In genomic region chr11:64765291-64765803, GRCh38 we compare ENCODE assay signal across 10 cellular contexts. TPM values are rescaled to one million over a fixed set of nuclear protein-coding genes. Genes with fewer than 3 reads are reported as not detected.
DNase-seq lines count a peak whose midpoint lies in the region; ATAC-seq and TF ChIP-seq lines count a peak whose summit lies in the region.
"Had no signal": no experiment of that assay in that cellular context is flagged by ENCODE, and none has a peak within 500 bp of the region (broad histone marks: within the 10 kb centered on the region; RNA-seq: fewer than 3 reads in every experiment).

No MANE protein-coding gene starts in this region.

- H3K27me3 Mint-ChIP-seq in WTC11 (ENCODE audit: low read depth) (no peaks in the 10 kb centered on the region), glutamatergic neuron (ENCODE audit: unreplicated experiment) (peaks cover 4% of the 10 kb centered on the region)
- no peaks in the 10 kb centered on the region for H3K27me3 Mint-ChIP-seq in stimulated activated naive CD8-positive, alpha-beta T cell treated with anti-CD3 and anti-CD28 coated beads, Interleukin-15, amount 100 ng/mL, for 72 hours

- TF ChIP-seq CTCF in WTC11 (IDR thresholded peaks at IDR 0.05) (no peak), glutamatergic neuron (IDR thresholded peaks at IDR 0.05; ENCODE audit: partially characterized antibody, unreplicated experiment) (no peak)

- POLR2A ChIA-PET in WTC11 (lab: Charles Lee) = no interaction called here

- CTCF ChIA-PET in WTC11 (lab: Charles Lee) = interaction anchor here (0.8 to 7.5 kb wide), 4 partner anchors 13 to 77 kb away, joined by 3 to 150 read pairs (median 5); partner anchors contain the start of genes RASGRP2 and SF1

- peaks cover 55% of the 10 kb centered on the region for H3K36me3 Mint-ChIP-seq in WTC11
- H3K36me3 Mint-ChIP-seq in glutamatergic neuron (ENCODE audit: unreplicated experiment) = peaks cover 6% of the 10 kb centered on the region

- H3K4me3 Mint-ChIP-seq in WTC11 = no peak overlapping the region; the same call in 1 of the 2 replicates
- H3K4me3 Mint-ChIP-seq in glutamatergic neuron (ENCODE audit: unreplicated experiment) = no peak overlapping the region
- H3K4me3 Mint-ChIP-seq in stimulated activated naive CD8-positive, alpha-beta T cell treated with anti-CD3 and anti-CD28 coated beads, Interleukin-15, amount 100 ng/mL, for 72 hours = peak overlapping the region; percentile 65 to 84

- peak overlapping the region; percentile 98 for H3K27ac Mint-ChIP-seq in WTC11
- no peak overlapping the region for H3K27ac Mint-ChIP-seq in glutamatergic neuron (ENCODE audit: unreplicated experiment)
- peak overlapping the region in 1 of 2 donors; percentile 34 for H3K27ac Mint-ChIP-seq in stimulated activated naive CD8-positive, alpha-beta T cell treated with anti-CD3 and anti-CD28 coated beads, Interleukin-15, amount 100 ng/mL, for 72 hours

- ATAC-seq in WTC11 (no peak), HG03196 (IDR thresholded peaks at IDR 0.05; ENCODE audit: unreplicated experiment) (no peak), GM19463 (IDR thresholded peaks at IDR 0.05; ENCODE audit: unreplicated experiment) (no peak), HG02870 (IDR thresholded peaks at IDR 0.05; ENCODE audit: unreplicated experiment) (no peak)
- no peak for ATAC-seq in stimulated activated naive CD8-positive, alpha-beta T cell treated with anti-CD3 and anti-CD28 coated beads, Interleukin-15, amount 100 ng/mL, for 72 hours
- ATAC-seq: activated naive CD4-positive, alpha-beta T cell treated with anti-CD3 and anti-CD28 coated beads, Interleukin-2, amount 50 U/mL, for 72 hours had no signal

- DNase-seq in activated gamma-delta T cell treated with Interleukin-2 at 50 U/mL for 16 hours = peak; percentile 2
- no peak for DNase-seq in activated gamma-delta T cell (lab: John Stamatoyannopoulos, UW)
- DNase-seq in WTC11 (ENCODE audit: low spot score) = peak; percentile 63
- peak; percentile 50 for DNase-seq in glutamatergic neuron
- no peak for DNase-seq in stimulated activated naive CD8-positive, alpha-beta T cell treated with anti-CD3 and anti-CD28 coated beads, Interleukin-15, amount 100 ng/mL, for 72 hours

- peaks cover 73% of the 10 kb centered on the region for H3K4me1 Mint-ChIP-seq in WTC11
- peaks cover 15% of the 10 kb centered on the region for H3K4me1 Mint-ChIP-seq in glutamatergic neuron (ENCODE audit: low read depth, unreplicated experiment)
- peaks cover 97% of the 10 kb centered on the region for H3K4me1 Mint-ChIP-seq in stimulated activated naive CD8-positive, alpha-beta T cell treated with anti-CD3 and anti-CD28 coated beads, Interleukin-15, amount 100 ng/mL, for 72 hours

- H3K9me3 Mint-ChIP-seq in WTC11 (no peaks in the 10 kb centered on the region), glutamatergic neuron (ENCODE audit: unreplicated experiment) (peaks cover 7% of the 10 kb centered on the region)
- no peaks in the 10 kb centered on the region for H3K9me3 Mint-ChIP-seq in stimulated activated naive CD8-positive, alpha-beta T cell treated with anti-CD3 and anti-CD28 coated beads, Interleukin-15, amount 100 ng/mL, for 72 hours
- H3K9me3 Mint-ChIP-seq: activated naive CD4-positive, alpha-beta T cell treated with anti-CD3 and anti-CD28 coated beads, Interleukin-2, amount 50 U/mL, for 72 hours had no signal

TF ChIP-seq in WTC11, 78 proteins besides CTCF, POLR2A, EP300 and RAD21 (continues in another document):
- TF ChIP-seq PRDM15 (CRISPR knock-in tag; IDR thresholded peaks at IDR 0.05) (no peak), OVOL2 (CRISPR knock-in tag; IDR thresholded peaks at IDR 0.05; ENCODE audit: borderline replicate concordance) (no peak), FOXK1 (CRISPR knock-in tag; IDR thresholded peaks at IDR 0.05) (no peak), ERG (CRISPR knock-in tag; IDR thresholded peaks at IDR 0.05) (no peak), JAZF1 (CRISPR knock-in tag; IDR thresholded peaks at IDR 0.05) (no peak), TCF7 (CRISPR knock-in tag; IDR thresholded peaks at IDR 0.05; ENCODE audit: low read depth) (no peak), E2F4 (CRISPR knock-in tag; IDR thresholded peaks at IDR 0.05; ENCODE audit: borderline replicate concordance, low read depth) (no peak), ZNF425 (CRISPR knock-in tag; conservative IDR thresholded peaks at IDR 0.05) (no peak), PRRX2 (CRISPR knock-in tag; IDR thresholded peaks at IDR 0.05) (no peak), CDX4 (CRISPR knock-in tag; IDR thresholded peaks at IDR 0.05; ENCODE audit: borderline replicate concordance) (no peak), NR1H2 (CRISPR knock-in tag; IDR thresholded peaks at IDR 0.05) (no peak), ZBTB21 (CRISPR knock-in tag; IDR thresholded peaks at IDR 0.05; ENCODE audit: borderline replicate concordance) (no peak)

RNA-seq across cellular contexts. Expression of gene PYGM, which starts 5.6 kb away (rescaled TPM):
- 6.6 to 8.7 TPM (median 8.2 TPM) in 3 replicates for total RNA-seq in WTC11 (2021)
- total RNA-seq in glutamatergic neuron (ENCODE audit: unreplicated experiment) = 5.5 TPM

RNA-seq across cellular contexts. Expression of gene SF1, which starts 13.0 kb away (rescaled TPM):
- total RNA-seq in WTC11 (2021) (285 to 314 TPM (median 300 TPM) in 3 replicates), glutamatergic neuron (ENCODE audit: unreplicated experiment) (415 TPM)

RNA-seq across cellular contexts. Expression of gene RASGRP2, which starts 21.4 kb away (rescaled TPM):
- total RNA-seq in WTC11 (2021) (31.9 to 41.5 TPM (median 40.3 TPM) in 3 replicates), glutamatergic neuron (ENCODE audit: unreplicated experiment) (2.9 TPM)
- total RNA-seq: HT1080 had no signal

RNA-seq across cellular contexts. Expression of gene MAP4K2, which starts 37.7 kb away (rescaled TPM):
- 24.5 to 31.6 TPM (median 28.3 TPM) in 3 replicates for total RNA-seq in WTC11 (2021)
- 15.9 TPM for total RNA-seq in glutamatergic neuron (ENCODE audit: unreplicated experiment)

RNA-seq across cellular contexts. Expression of gene NRXN2, which starts 42.4 kb away (rescaled TPM):
- total RNA-seq in WTC11 (2021) = 8.0 to 10.4 TPM (median 8.6 TPM) in 3 replicates
- 50.4 TPM for total RNA-seq in glutamatergic neuron (ENCODE audit: unreplicated experiment)

Comparison
In these comparisons a context has a peak if more than half of its experiments do, and no peak if none do; other contexts are left out.
1. DNase-seq: peak in activated gamma-delta T cell treated with Interleukin-2 at 50 U/mL for 16 hours (single experiment), WTC11 (single experiment) and glutamatergic neuron (single experiment); none in activated gamma-delta T cell (single experiment) and stimulated activated naive CD8-positive, alpha-beta T cell treated with anti-CD3 and anti-CD28 coated beads, Interleukin-15, amount 100 ng/mL, for 72 hours (0 of 2).
2. H3K4me3 Mint-ChIP-seq: peak in stimulated activated naive CD8-positive, alpha-beta T cell treated with anti-CD3 and anti-CD28 coated beads, Interleukin-15, amount 100 ng/mL, for 72 hours (2 of 2); none in WTC11 (single experiment) and glutamatergic neuron (single experiment).